ENCODE assay signal across 16 cellular contexts in genomic region chr6:156507106-156507505, GRCh38.
DNase-seq lines count a peak whose midpoint lies in the region; ATAC-seq and TF ChIP-seq lines count a peak whose summit lies in the region.
"Had no signal": no experiment of that assay in that cellular context is flagged by ENCODE, and none has a peak within 500 bp of the region (broad histone marks: within the 10 kb centered on the region; RNA-seq: fewer than 3 reads in every experiment).

No MANE protein-coding gene starts in this region.

- intact Hi-C loops in dorsolateral prefrontal cortex (cut with DNase I) (no loop called here), upper lobe of right lung (cut with DNase I) (no loop called here)

- H3K36me3 Mint-ChIP-seq in T-helper 17 cell (ENCODE audit: low read depth) = no peaks in the 10 kb centered on the region

- H3K27ac Mint-ChIP-seq in T-helper 17 cell = no peak overlapping the region
- H3K27ac Mint-ChIP-seq: B cell; CD4-positive, alpha-beta T cell; HFFc6 had no signal

- peak overlapping the region in 45 of 59 donors; percentile 7 to 82 (median 59) for H3K27ac ChIP-seq in dorsolateral prefrontal cortex
- no peak overlapping the region for H3K27ac ChIP-seq in upper lobe of right lung

- H3K4me3 ChIP-seq in dorsolateral prefrontal cortex (no peak overlapping the region), upper lobe of right lung (no peak overlapping the region)
- H3K4me3 ChIP-seq: GM12878, HAP-1 had no signal

- peak overlapping the region; percentile 32 for H3K4me3 Mint-ChIP-seq in T-helper 17 cell
- H3K4me3 Mint-ChIP-seq: B cell; CD4-positive, alpha-beta T cell; HFFc6 had no signal

- H3K27me3 Mint-ChIP-seq in T-helper 17 cell = peaks cover 26% of the 10 kb centered on the region

- ATAC-seq in T-helper 17 cell (no peak), upper lobe of right lung (no peak), GM18519 (IDR thresholded peaks at IDR 0.05; ENCODE audit: low FRiP score, unreplicated experiment) (no peak)
- ATAC-seq: GM12878, HepG2 had no signal

- H3K27me3 ChIP-seq in dorsolateral prefrontal cortex (no peaks in the 10 kb centered on the region), upper lobe of right lung (no peaks in the 10 kb centered on the region)

- H3K4me1 Mint-ChIP-seq in T-helper 17 cell = peaks cover 13% of the 10 kb centered on the region

- DNase-seq in M059J (ENCODE audit: low read depth) = peak; percentile 5
- no peak for DNase-seq in T-helper 17 cell
- DNase-seq in dorsolateral prefrontal cortex = peak in 3 of 10 donors; percentile 12 to 36 (median 35)
- peak; percentile 18 for DNase-seq in superior temporal gyrus (ENCODE audit: extremely low spot score)
- DNase-seq in upper lobe of right lung = no peak
- no peak for DNase-seq in activated effector memory CD4-positive, alpha-beta T cell treated with anti-CD3 and anti-CD28 coated beads, Interleukin-2, amount 50 U/mL, for 16 hours
- DNase-seq: C1 segment of cervical spinal cord; Calu3; CD4-positive, alpha-beta T cell; DMS 273 treated with DMSO at 0.1 percent for 48 hours; HFFc6 had no signal

- H3K9me3 ChIP-seq in T-helper 17 cell (ENCODE audit: control insufficient read depth, low read length, poor library complexity, severe bottlenecking) (no peaks in the 10 kb centered on the region), upper lobe of right lung (no peaks in the 10 kb centered on the region)
- H3K9me3 ChIP-seq: HAP-1 had no signal

- no peaks in the 10 kb centered on the region for H3K4me1 ChIP-seq in upper lobe of right lung
- H3K4me1 ChIP-seq: HAP-1 had no signal

- TF ChIP-seq CTCF in dorsolateral prefrontal cortex (IDR thresholded peaks at IDR 0.05 in 54 of 56, conservative IDR thresholded peaks at IDR 0.05 in 2 of 56; ENCODE audit: low read depth in 1 of 56, partially characterized antibody in 56 of 56) (no peak), upper lobe of right lung (IDR thresholded peaks at IDR 0.05) (no peak)

- H3K36me3 ChIP-seq in upper lobe of right lung = no peaks in the 10 kb centered on the region
- H3K36me3 ChIP-seq: HAP-1 had no signal

Comparison
In these comparisons a context has a peak if more than half of its experiments do, and no peak if none do; other contexts are left out.
1. DNase-seq: peak in M059J (single experiment) and superior temporal gyrus (single experiment); none in T-helper 17 cell (0 of 3), upper lobe of right lung (single experiment) and activated effector memory CD4-positive, alpha-beta T cell treated with anti-CD3 and anti-CD28 coated beads, Interleukin-2, amount 50 U/mL, for 16 hours (single experiment).